In genomic region chr16:67280090-67281015, GRCh38 we compare ENCODE assay signal across 14 cellular contexts. TPM values are rescaled to one million over a fixed set of nuclear protein-coding genes. Genes with fewer than 3 reads are reported as not detected.
DNase-seq lines count a peak whose midpoint lies in the region; ATAC-seq and TF ChIP-seq lines count a peak whose summit lies in the region.
"Had no signal": no experiment of that assay in that cellular context is flagged by ENCODE, and none has a peak within 500 bp of the region (broad histone marks: within the 10 kb centered on the region; RNA-seq: fewer than 3 reads in every experiment).

No MANE protein-coding gene starts in this region.

- POLR2A ChIA-PET in CD8-positive, alpha-beta memory T cell (lab: Charles Lee): interaction anchor here (0.6 kb wide), 1 partner anchor 242 kb away, joined by 3 read pairs; no protein-coding TSS in a partner anchor
- POLR2A ChIA-PET in activated B cell treated with CpG ODN at 0.5 μM for 24 hours (lab: Charles Lee): interaction anchor here (0.6 kb wide), 1 partner anchor 36 kb away, joined by 3 read pairs; no protein-coding TSS in a partner anchor

- intact Hi-C loops in activated B cell treated with CpG ODN at 0.5 μM for 24 hours (cut with micrococcal nuclease): no loop called here

- H3K27ac ChIP-seq in ACC112 (ENCODE audit: low read depth, low read length) (no peak overlapping the region), Peyer's patch (no peak overlapping the region)
- peak overlapping the region; percentile 64 for H3K27ac ChIP-seq in CD8-positive, alpha-beta memory T cell (ENCODE audit: low read depth, low read length)

- peak overlapping the region in 3 of 8 donors; percentile 5 to 72 (median 57) for H3K27ac Mint-ChIP-seq in CD8-positive, alpha-beta memory T cell
- H3K27ac Mint-ChIP-seq in activated B cell treated with CpG ODN at 0.5 μM for 24 hours (no peak overlapping the region), immature natural killer cell (peak overlapping the region in 2 of 6 donors; percentile 12 to 46)

- ATAC-seq in activated B cell treated with CpG ODN at 0.5 μM for 24 hours (ENCODE audit: low read depth): no peak
- ATAC-seq in HG02870 (IDR thresholded peaks at IDR 0.05; ENCODE audit: unreplicated experiment): no peak

- H3K79me2 ChIP-seq in ACC112 (ENCODE audit: control insufficient read depth, insufficient read depth, low read length, unreplicated experiment): peaks cover 23% of the 10 kb centered on the region

- H3K4me1 Mint-ChIP-seq in CD8-positive, alpha-beta memory T cell: peaks cover 9 to 20% (median 16%) of the 10 kb centered on the region in 3 donors
- peaks cover 3% of the 10 kb centered on the region for H3K4me1 Mint-ChIP-seq in activated B cell treated with CpG ODN at 0.5 μM for 24 hours
- peaks cover 9 to 10% of the 10 kb centered on the region in 2 donors for H3K4me1 Mint-ChIP-seq in immature natural killer cell

- no peaks in the 10 kb centered on the region for H3K9me3 Mint-ChIP-seq in CD8-positive, alpha-beta memory T cell
- H3K9me3 Mint-ChIP-seq in activated B cell treated with CpG ODN at 0.5 μM for 24 hours: no peaks in the 10 kb centered on the region
- no peaks in the 10 kb centered on the region for H3K9me3 Mint-ChIP-seq in immature natural killer cell

- DNase-seq in CD8-positive, alpha-beta memory T cell: peak in 1 of 5 donors; percentile 44
- no peak for DNase-seq in activated B cell treated with CpG ODN at 0.5 μM for 24 hours
- DNase-seq in immature natural killer cell: no peak
- no peak for DNase-seq in Peyer's patch
- no peak for DNase-seq in GDM1 (lab: John Stamatoyannopoulos, UW)
- no peak for DNase-seq in central memory CD4-positive, alpha-beta T cell
- DNase-seq: COR-L47; NCI-H2029; NK-92 treated with Interleukin-12 subunit alpha and Interleukin-12 subunit beta, amount 100 ng/mL, for 24 hours; stimulated activated CD4-positive, alpha-beta T cell treated with anti-CD3 and anti-CD28 coated beads, Interleukin-4, amount 100 ng/mL, for 4 hours had no signal

- H3K36me3 Mint-ChIP-seq in CD8-positive, alpha-beta memory T cell: peaks cover 0 to 16% (median 3%) of the 10 kb centered on the region in 3 donors
- H3K36me3 Mint-ChIP-seq in activated B cell treated with CpG ODN at 0.5 μM for 24 hours (ENCODE audit: low read depth) (peaks cover 10% of the 10 kb centered on the region), immature natural killer cell (peaks cover 0 to 8% (median 5%) of the 10 kb centered on the region in 3 donors)

- H3K27me3 Mint-ChIP-seq in CD8-positive, alpha-beta memory T cell: no peaks in the 10 kb centered on the region
- H3K27me3 Mint-ChIP-seq in activated B cell treated with CpG ODN at 0.5 μM for 24 hours (no peaks in the 10 kb centered on the region), immature natural killer cell (ENCODE audit: low read depth in 3 of 3) (no peaks in the 10 kb centered on the region)

- H3K9me3 ChIP-seq in CD8-positive, alpha-beta memory T cell (ENCODE audit: low read length): no peaks in the 10 kb centered on the region
- H3K9me3 ChIP-seq in Peyer's patch: no peaks in the 10 kb centered on the region

- H3K4me1 ChIP-seq in ACC112 (ENCODE audit: control insufficient read depth, insufficient read depth, low read length, unreplicated experiment) (peaks cover 32% of the 10 kb centered on the region), Peyer's patch (peaks cover 0 to 27% (median 7%) of the 10 kb centered on the region in 4 donors)
- peaks cover 17% of the 10 kb centered on the region for H3K4me1 ChIP-seq in CD8-positive, alpha-beta memory T cell (ENCODE audit: insufficient read depth, low read length)

- H2AFZ ChIP-seq in ACC112 (ENCODE audit: low read length, unreplicated experiment): no peak overlapping the region

- H3K4me3 Mint-ChIP-seq in CD8-positive, alpha-beta memory T cell: peak overlapping the region; percentile 39 to 85 (median 55)
- peak overlapping the region; percentile 35 for H3K4me3 Mint-ChIP-seq in activated B cell treated with CpG ODN at 0.5 μM for 24 hours
- H3K4me3 Mint-ChIP-seq in immature natural killer cell: peak overlapping the region in 4 of 5 donors; percentile 38 to 57 (median 46)

- TF ChIP-seq CTCF in activated B cell treated with CpG ODN at 0.5 μM for 24 hours (IDR thresholded peaks at IDR 0.05): no peak
- TF ChIP-seq CTCF in Peyer's patch (IDR thresholded peaks at IDR 0.05): no peak

- H3K36me3 ChIP-seq in ACC112 (ENCODE audit: insufficient read depth, low read length): peaks cover 17% of the 10 kb centered on the region; the same call in 1 of the 2 replicates
- H3K36me3 ChIP-seq in CD8-positive, alpha-beta memory T cell (ENCODE audit: insufficient read depth, low read length): no peaks in the 10 kb centered on the region
- H3K36me3 ChIP-seq in Peyer's patch: no peaks in the 10 kb centered on the region

- no peaks in the 10 kb centered on the region for H3K27me3 ChIP-seq in ACC112 (ENCODE audit: insufficient read depth, low read length)
- H3K27me3 ChIP-seq in CD8-positive, alpha-beta memory T cell (ENCODE audit: insufficient read depth, low read length, poor library complexity, severe bottlenecking): no peaks in the 10 kb centered on the region
- no peaks in the 10 kb centered on the region for H3K27me3 ChIP-seq in Peyer's patch

- H3K4me3 ChIP-seq in ACC112 (ENCODE audit: low read depth, low read length): peak overlapping the region; percentile 85
- peak overlapping the region; percentile 41 for H3K4me3 ChIP-seq in CD8-positive, alpha-beta memory T cell (ENCODE audit: low read length)
- peak overlapping the region in 1 of 4 donors; percentile 95 for H3K4me3 ChIP-seq in Peyer's patch

- CTCF ChIA-PET in CD8-positive, alpha-beta memory T cell (lab: Charles Lee): interaction anchor here (2.0 kb wide), 1 partner anchor 20 kb away, joined by 4 read pairs; no protein-coding TSS in a partner anchor
- CTCF ChIA-PET in activated B cell treated with CpG ODN at 0.5 μM for 24 hours (lab: Charles Lee): no interaction called here

- TF ChIP-seq POLR2A in Peyer's patch (IDR thresholded peaks at IDR 0.05): no peak

RNA-seq across cellular contexts. Expression of gene PLEKHG4, which starts 1.0 kb away (rescaled TPM):
- 10 to 100 TPM; 25.3 to 29.3 TPM for total RNA-seq in CD8-positive, alpha-beta memory T cell
- polyA plus RNA-seq in CD8-positive, alpha-beta memory T cell: 1.6 TPM
- 7.8 TPM in 2 replicates for total RNA-seq in activated B cell treated with CpG ODN at 0.5 μM for 24 hours
- polyA plus RNA-seq in immature natural killer cell: 1 to 10 TPM; 3.7 to 8.1 (median 5.3) TPM
- 10 to 100 TPM; 12.3 to 16.5 (median 14.0) TPM for total RNA-seq in Peyer's patch

RNA-seq across cellular contexts. Expression of gene SLC9A5, which starts 31.6 kb away (rescaled TPM):
- total RNA-seq in CD8-positive, alpha-beta memory T cell: 1 to 10 TPM; 5.2 TPM
- not detected for polyA plus RNA-seq in CD8-positive, alpha-beta memory T cell
- 1.9 and 2.5 TPM in 2 replicates for total RNA-seq in activated B cell treated with CpG ODN at 0.5 μM for 24 hours
- polyA plus RNA-seq in immature natural killer cell: under 1 TPM in 1 of 3 donors, not detected in 2; 0.46 TPM
- total RNA-seq in Peyer's patch: 1 to 10 TPM; 1.2 to 2.2 (median 1.8) TPM

RNA-seq across cellular contexts. Expression of gene FHOD1, which starts 33.1 kb away (rescaled TPM):
- 100 to 1,000 TPM; 111 to 117 TPM for total RNA-seq in CD8-positive, alpha-beta memory T cell
- 5.5 TPM for polyA plus RNA-seq in CD8-positive, alpha-beta memory T cell
- total RNA-seq in activated B cell treated with CpG ODN at 0.5 μM for 24 hours: 45.5 and 50.4 TPM in 2 replicates
- polyA plus RNA-seq in immature natural killer cell: 1 to 10 TPM; 3.5 to 8.2 (median 4.8) TPM
- total RNA-seq in Peyer's patch: 10 to 100 TPM; 13.3 to 64.4 (median 38.8) TPM

RNA-seq across cellular contexts. Expression of gene KCTD19, which starts 46.2 kb away (rescaled TPM):
- total RNA-seq in CD8-positive, alpha-beta memory T cell: 1 to 10 TPM in 1 of 2 experiments, under 1 TPM in 1; 0.71 to 1.4 TPM
- polyA plus RNA-seq in CD8-positive, alpha-beta memory T cell: not detected
- not detected in 2 replicates for total RNA-seq in activated B cell treated with CpG ODN at 0.5 μM for 24 hours
- polyA plus RNA-seq in immature natural killer cell: not detected
- total RNA-seq in Peyer's patch: not detected
- total RNA-seq: cardiac septum, HT1080 had no signal

RNA-seq across cellular contexts. Expression of gene LRRC36, which starts 46.3 kb away (rescaled TPM):
- under 1 TPM; 0.28 to 0.31 TPM for total RNA-seq in CD8-positive, alpha-beta memory T cell
- not detected for polyA plus RNA-seq in CD8-positive, alpha-beta memory T cell
- total RNA-seq in activated B cell treated with CpG ODN at 0.5 μM for 24 hours: 0.49 and 0.69 TPM in 2 replicates
- polyA plus RNA-seq in immature natural killer cell: not detected
- 1 to 10 TPM in 1 of 4 donors, not detected in 3; 5.1 TPM for total RNA-seq in Peyer's patch
- total RNA-seq: cardiac septum, HT1080 had no signal
